In genomic region chrX:140123446-140123845, GRCh38 we compare ENCODE assay signal across 14 cellular contexts.
DNase-seq lines count a peak whose midpoint lies in the region; ATAC-seq and TF ChIP-seq lines count a peak whose summit lies in the region.
"Had no signal": no experiment of that assay in that cellular context is flagged by ENCODE, and none has a peak within 500 bp of the region (broad histone marks: within the 10 kb centered on the region; RNA-seq: fewer than 3 reads in every experiment).

No MANE protein-coding gene starts in this region.

- H3F3A ChIP-seq in neural progenitor cell (ENCODE audit: low read depth), result no peaks in the 10 kb centered on the region

- 29% methylated on average over 3 of the region's 3 CpGs; no CpG with 5 or more reads in 1 of the 2 experiments for WGBS in endodermal cell (ENCODE audit: insufficient coverage in 1 of 2, insufficient read length in 1 of 2), 2 experiments

- H3K4me3 Mint-ChIP-seq in endodermal cell, result no peak overlapping the region
- H3K4me3 Mint-ChIP-seq in neural progenitor cell, result no peak overlapping the region
- H3K4me3 Mint-ChIP-seq: CD4-positive, alpha-beta memory T cell; natural killer cell treated with Interleukin-12 subunit alpha and Interleukin-12 subunit beta and Interleukin-15 and Interleukin-18, amount 100 ng/mL, for 72 hours had no signal

- ATAC-seq in GM18861 (IDR thresholded peaks at IDR 0.05; ENCODE audit: unreplicated experiment) (no peak), left cardiac atrium (no peak)
- ATAC-seq: natural killer cell treated with Interleukin-12 subunit alpha and Interleukin-12 subunit beta and Interleukin-15 and Interleukin-18, amount 100 ng/mL, for 72 hours had no signal

- H3K9ac ChIP-seq in endodermal cell (ENCODE audit: extremely low read depth, low read length, poor library complexity, severe bottlenecking) (no peak overlapping the region), neural progenitor cell (no peak overlapping the region)

- H3K4me1 ChIP-seq in endodermal cell (ENCODE audit: control insufficient read depth, insufficient read depth, low read length) (no peaks in the 10 kb centered on the region), neural progenitor cell (no peaks in the 10 kb centered on the region), uterus (no peaks in the 10 kb centered on the region)
- H3K4me1 ChIP-seq: sigmoid colon had no signal

- H3K27me3 ChIP-seq in endodermal cell (ENCODE audit: control insufficient read depth, insufficient read depth, low read length, poor library complexity, severe bottlenecking) (no peaks in the 10 kb centered on the region), neural progenitor cell (no peaks in the 10 kb centered on the region), uterus (no peaks in the 10 kb centered on the region)
- H3K27me3 ChIP-seq: sigmoid colon had no signal

- TF ChIP-seq POLR2A in uterus (IDR thresholded peaks at IDR 0.05), result no peak

- H3K9me3 Mint-ChIP-seq in endodermal cell, result peaks cover 5% of the 10 kb centered on the region
- H3K9me3 Mint-ChIP-seq in neural progenitor cell, result peaks cover 24% of the 10 kb centered on the region
- H3K9me3 Mint-ChIP-seq: natural killer cell treated with Interleukin-12 subunit alpha and Interleukin-12 subunit beta and Interleukin-15 and Interleukin-18, amount 100 ng/mL, for 72 hours had no signal

- no peak overlapping the region for H3K4me2 ChIP-seq in neural progenitor cell

- H3K9me3 ChIP-seq in endodermal cell (ENCODE audit: control insufficient read depth, low read length) (no peaks in the 10 kb centered on the region), neural progenitor cell (ENCODE audit: low read depth) (no peaks in the 10 kb centered on the region), uterus (no peaks in the 10 kb centered on the region)

- H3K4me3 ChIP-seq in LNCaP clone FGC (ENCODE audit: low read depth, low read length), result no peak overlapping the region
- H3K4me3 ChIP-seq in endodermal cell (ENCODE audit: low read length), result no peak overlapping the region
- no peak overlapping the region for H3K4me3 ChIP-seq in neural progenitor cell
- no peak overlapping the region for H3K4me3 ChIP-seq in uterus
- H3K4me3 ChIP-seq: sigmoid colon had no signal

- DNase-seq in LNCaP clone FGC (ENCODE audit: low read depth) (no peak), endodermal cell (peak; percentile 78), neural progenitor cell (ENCODE audit: low spot score) (peak; percentile 17), left cardiac atrium (no peak), uterus (no peak)
- DNase-seq: activated CD4-positive, CD25-positive, alpha-beta regulatory T cell; CD4-positive, alpha-beta memory T cell; dermis blood vessel endothelial cell; foreskin melanocyte; MV-4-11; sigmoid colon had no signal

- no peak overlapping the region for H3K27ac ChIP-seq in endodermal cell (ENCODE audit: low read depth, low read length)
- no peak overlapping the region for H3K27ac ChIP-seq in neural progenitor cell
- no peak overlapping the region for H3K27ac ChIP-seq in uterus
- H3K27ac ChIP-seq: sigmoid colon had no signal

- H3K27ac Mint-ChIP-seq in endodermal cell (no peak overlapping the region), neural progenitor cell (no peak overlapping the region)
- H3K27ac Mint-ChIP-seq: CD4-positive, alpha-beta memory T cell; natural killer cell treated with Interleukin-12 subunit alpha and Interleukin-12 subunit beta and Interleukin-15 and Interleukin-18, amount 100 ng/mL, for 72 hours had no signal

- H2AFZ ChIP-seq in neural progenitor cell (replicated peaks), result no peak overlapping the region

- H3K36me3 Mint-ChIP-seq in endodermal cell (ENCODE audit: low read depth) (no peaks in the 10 kb centered on the region), neural progenitor cell (no peaks in the 10 kb centered on the region)
- H3K36me3 Mint-ChIP-seq: CD4-positive, alpha-beta memory T cell; natural killer cell treated with Interleukin-12 subunit alpha and Interleukin-12 subunit beta and Interleukin-15 and Interleukin-18, amount 100 ng/mL, for 72 hours had no signal

- H3K27me3 Mint-ChIP-seq in endodermal cell (ENCODE audit: insufficient read depth), result peaks cover 9% of the 10 kb centered on the region
- no peaks in the 10 kb centered on the region for H3K27me3 Mint-ChIP-seq in neural progenitor cell (ENCODE audit: insufficient read depth, low read depth)

- no peaks in the 10 kb centered on the region for H3K79me2 ChIP-seq in neural progenitor cell (ENCODE audit: low read depth)

- H4K20me1 ChIP-seq in neural progenitor cell (ENCODE audit: low read depth), result no peaks in the 10 kb centered on the region

- intact Hi-C loops in left cardiac atrium (cut with DNase I), result no loop called here
- intact Hi-C loops in uterus (cut with DNase I; ENCODE audit: low total_unique reads), result no loop called here

- TF ChIP-seq CTCF in GM12872 (IDR thresholded peaks at IDR 0.05; ENCODE audit: insufficient read depth, low read depth, low read length) (peak; percentile 34; the same call in 1 of the 3 replicates), LNCaP clone FGC (IDR thresholded peaks at IDR 0.05; ENCODE audit: control insufficient read depth, extremely low read depth, insufficient read depth) (peak; percentile 29), endodermal cell (conservative IDR thresholded peaks at IDR 0.05) (peak; percentile 85), neural progenitor cell (IDR thresholded peaks at IDR 0.05) (peak; percentile 52), uterus (IDR thresholded peaks at IDR 0.05) (no peak)

- H3K4me1 Mint-ChIP-seq in endodermal cell, result peaks cover 3% of the 10 kb centered on the region
- H3K4me1 Mint-ChIP-seq in neural progenitor cell, result peaks cover 5% of the 10 kb centered on the region
- H3K4me1 Mint-ChIP-seq: CD4-positive, alpha-beta memory T cell had no signal

- no peaks in the 10 kb centered on the region for H3K36me3 ChIP-seq in endodermal cell (ENCODE audit: control insufficient read depth, insufficient read depth, low read length)
- no peaks in the 10 kb centered on the region for H3K36me3 ChIP-seq in neural progenitor cell
- H3K36me3 ChIP-seq in uterus, result no peaks in the 10 kb centered on the region
- H3K36me3 ChIP-seq: sigmoid colon had no signal

Comparison
In these comparisons a context has a peak if more than half of its experiments do, and no peak if none do; other contexts are left out.
1. CTCF ChIP-seq: peak in GM12872 (single experiment), LNCaP clone FGC (single experiment), endodermal cell (single experiment) and neural progenitor cell (single experiment); none in uterus (0 of 4).
2. DNase-seq: peak in endodermal cell (single experiment) and neural progenitor cell (single experiment); none in LNCaP clone FGC (single experiment), left cardiac atrium (single experiment) and uterus (0 of 2).